Comparison of ENCODE assay signal across 13 cellular contexts in the genomic region with DNA sequence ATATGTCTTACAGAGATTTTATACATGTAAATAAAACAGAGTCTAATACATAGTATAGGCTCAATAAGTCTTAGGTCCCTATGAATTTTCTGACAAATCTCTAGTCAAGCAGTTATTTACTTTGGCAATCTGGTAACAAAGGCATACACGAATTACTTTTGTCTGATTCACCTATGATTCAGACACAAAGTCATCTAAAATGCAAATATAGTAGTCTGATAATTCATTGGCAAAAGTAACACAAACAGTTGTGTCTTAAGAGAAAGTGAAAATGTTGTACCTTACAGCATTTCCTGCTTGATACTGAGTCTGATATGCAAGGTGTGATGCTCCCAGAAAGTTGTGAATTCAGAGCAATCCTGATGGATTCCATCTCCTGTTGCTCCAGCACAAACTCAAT.
DNase-seq lines count a peak whose midpoint lies in the region; ATAC-seq, FAIRE-seq and TF ChIP-seq lines count a peak whose summit lies in the region.
"Had no signal": no experiment of that assay in that cellular context is flagged by ENCODE, and none has a peak within 500 bp of the region (broad histone marks: within the 10 kb centered on the region; RNA-seq: fewer than 3 reads in every experiment).

No MANE protein-coding gene starts in this region.

- H3K27me3 ChIP-seq in H9 (ENCODE audit: insufficient read depth, low read length) (no peaks in the 10 kb centered on the region), thyroid gland (no peaks in the 10 kb centered on the region)
- H3K27me3 ChIP-seq: cardiac muscle cell had no signal

- H3K9ac ChIP-seq in H9 (ENCODE audit: extremely low read depth, insufficient read length, low read length), result no peak overlapping the region

- TF ChIP-seq CTCF in A549 (IDR thresholded peaks at IDR 0.05), result no peak
- TF ChIP-seq CTCF in H9 (conservative IDR thresholded peaks at IDR 0.05), result no peak
- TF ChIP-seq CTCF in thyroid gland (IDR thresholded peaks at IDR 0.05), result no peak
- no peak for TF ChIP-seq CTCF in GM10266 (IDR thresholded peaks at IDR 0.05; ENCODE audit: control insufficient read depth, insufficient read depth, low read depth, missing control alignments)

- H4K20me1 ChIP-seq in H9 (ENCODE audit: control insufficient read depth, insufficient read depth, insufficient read length), result no peaks in the 10 kb centered on the region

- H3K79me1 ChIP-seq in H9 (ENCODE audit: insufficient read depth, low read depth, low read length, poor library complexity, severe bottlenecking), result no peaks in the 10 kb centered on the region

- H3K79me2 ChIP-seq in H9 (ENCODE audit: insufficient read depth, low read length), result no peaks in the 10 kb centered on the region

- no peak overlapping the region for H2BK20ac ChIP-seq in H9 (ENCODE audit: low read depth, low read length, poor library complexity, severe bottlenecking)

- POLR2A ChIA-PET in A549 (lab: Yijun Ruan, JAX), result no interaction called here

- intact Hi-C loops in thyroid gland (cut with DNase I), result no loop called here

- no peak overlapping the region for H2BK12ac ChIP-seq in H9 (ENCODE audit: insufficient read length, low read depth, low read length)

- H3K4me3 Mint-ChIP-seq in T-helper 17 cell, result peak overlapping the region; percentile 12
- no peak overlapping the region for H3K4me3 Mint-ChIP-seq in H9
- H3K4me3 Mint-ChIP-seq: GM23338 had no signal

- H3K27me3 Mint-ChIP-seq in T-helper 17 cell (no peaks in the 10 kb centered on the region), H9 (ENCODE audit: low read depth) (peaks cover 7% of the 10 kb centered on the region)

- no peak overlapping the region for H2AFZ ChIP-seq in H9 (ENCODE audit: low read length)

- no peak overlapping the region for H2BK15ac ChIP-seq in H9 (ENCODE audit: low read depth, low read length)

- no peak overlapping the region for H2BK120ac ChIP-seq in H9 (ENCODE audit: low read depth, low read length, poor library complexity, severe bottlenecking)

- H3K23ac ChIP-seq in H9 (ENCODE audit: insufficient read length, low read depth, low read length), result no peak overlapping the region

- ATAC-seq in A549, result no peak; a peak in 1 of 6 replicates
- no peak for ATAC-seq in T-helper 17 cell
- peak; percentile 23 for ATAC-seq in esophagus mucosa
- ATAC-seq in HG02678 (IDR thresholded peaks at IDR 0.05; ENCODE audit: unreplicated experiment), result no peak
- ATAC-seq: GM23338 had no signal

- no peaks in the 10 kb centered on the region for H3K23me2 ChIP-seq in H9 (ENCODE audit: insufficient read length, low read depth, low read length, poor library complexity, severe bottlenecking)

- no peak overlapping the region for H2BK5ac ChIP-seq in H9 (ENCODE audit: insufficient read length, low read length)

- 0% methylated on average over 1 of the region's 1 CpG for WGBS in A549 (ENCODE audit: missing lambda C conversion rate)
- WGBS in H9 (ENCODE audit: extremely low coverage, insufficient read length, low lambda C conversion rate), result no CpG with 5 or more reads among the region's 1 CpG
- WGBS in thyroid gland, 2 donors, result 72 to 74% methylated on average over 1 of the region's 1 CpG

- no peak overlapping the region for H3K18ac ChIP-seq in H9 (ENCODE audit: insufficient read length, low read depth, low read length)

- H3K4me3 ChIP-seq in A549, result no peak overlapping the region
- no peak overlapping the region for H3K4me3 ChIP-seq in thyroid gland (replicated peaks in 1 of 3)
- H3K4me3 ChIP-seq: cardiac muscle cell, GM23338, prostate gland had no signal

- no peak overlapping the region for H3K4ac ChIP-seq in H9 (ENCODE audit: low read depth, low read length)

- H3K27ac Mint-ChIP-seq in T-helper 17 cell, result no peak overlapping the region
- H3K27ac Mint-ChIP-seq in H9, result no peak overlapping the region
- H3K27ac Mint-ChIP-seq: GM23338 had no signal

- no peak overlapping the region for H3K14ac ChIP-seq in H9 (ENCODE audit: insufficient read depth, low read length)

- H4K8ac ChIP-seq in H9 (replicated peaks; ENCODE audit: insufficient read length, low read depth, low read length), result no peak overlapping the region

- H4K5ac ChIP-seq in H9 (ENCODE audit: insufficient read length, low read depth, low read length), result no peak overlapping the region

- H3K36me3 Mint-ChIP-seq in T-helper 17 cell (ENCODE audit: low read depth) (no peaks in the 10 kb centered on the region), H9 (ENCODE audit: insufficient read depth in 1 of 3, low read depth in 3 of 3) (no peaks in the 10 kb centered on the region)

- no peaks in the 10 kb centered on the region for H3K9me3 ChIP-seq in A549
- no peaks in the 10 kb centered on the region for H3K9me3 ChIP-seq in T-helper 17 cell (ENCODE audit: control insufficient read depth, low read length, poor library complexity, severe bottlenecking)
- no peaks in the 10 kb centered on the region for H3K9me3 ChIP-seq in H9 (ENCODE audit: control insufficient read depth, low read depth, low read length)
- H3K9me3 ChIP-seq in thyroid gland, result no peaks in the 10 kb centered on the region
- H3K9me3 ChIP-seq: prostate gland had no signal

- H4K91ac ChIP-seq in H9 (ENCODE audit: insufficient read length, low read depth, low read length), result no peak overlapping the region

- H3K27ac ChIP-seq in A549 (peak overlapping the region in 1 of 2 experiments; percentile 23; a peak in 1 of 6 replicates), H9 (ENCODE audit: insufficient read length, low read depth, low read length) (no peak overlapping the region), thyroid gland (no peak overlapping the region)
- H3K27ac ChIP-seq: cardiac muscle cell, prostate gland had no signal

- no peak overlapping the region for H3K56ac ChIP-seq in H9 (ENCODE audit: insufficient read length, low read depth, low read length)

- DNase-seq in A549 (ENCODE audit: low read depth in 1 of 2, low spot score in 1 of 2) (peak in 1 of 2 experiments; percentile 21), Daoy (ENCODE audit: low read depth) (peak; percentile 63), T-helper 17 cell (no peak), H9 (no peak), thyroid gland (no peak), GM10266 (ENCODE audit: extremely low spot score) (no peak)
- DNase-seq: NCI-H2081 treated with DMSO at 0.1 percent for 48 hours; stimulated activated naive CD4-positive, alpha-beta T cell had no signal

- H2AK5ac ChIP-seq in H9 (ENCODE audit: insufficient read length, low read length), result no peak overlapping the region

- no peak for TF ChIP-seq RAD21 in A549 (conservative IDR thresholded peaks at IDR 0.05 in 1 of 2, IDR thresholded peaks at IDR 0.05 in 1 of 2)

- H3K4me2 ChIP-seq in A549 (peak overlapping the region; percentile 42), H9 (ENCODE audit: insufficient read depth, insufficient read length, low read length) (no peak overlapping the region)
- H3K4me2 ChIP-seq: GM23338 had no signal

- no peak for FAIRE-seq in A549 (lab: Jason Lieb, UNC)

- H3K9me3 Mint-ChIP-seq in H9, result no peaks in the 10 kb centered on the region
- H3K9me3 Mint-ChIP-seq: GM23338 had no signal

- no peak for TF ChIP-seq EP300 in A549 (IDR thresholded peaks at IDR 0.05)

- no peak overlapping the region for H3T11ph ChIP-seq in H9 (ENCODE audit: low read length)

- H3K4me1 Mint-ChIP-seq in T-helper 17 cell, result peaks cover 13% of the 10 kb centered on the region
- H3K4me1 Mint-ChIP-seq in H9, result peaks cover 7 to 10% of the 10 kb centered on the region in 2 experiments

- CTCF ChIA-PET in A549 (lab: Yijun Ruan, JAX), result interaction anchor here (0.6 to 1.3 kb wide), 4 partner anchors 10 to 244 kb away, joined by 3 read pairs; no protein-coding TSS in a partner anchor

- peaks cover 16% of the 10 kb centered on the region; the same call in 2 of the 3 replicates for H3K4me1 ChIP-seq in A549
- H3K4me1 ChIP-seq in H9 (ENCODE audit: insufficient read depth, low read length), result no peaks in the 10 kb centered on the region
- H3K4me1 ChIP-seq in thyroid gland, result no peaks in the 10 kb centered on the region
- H3K4me1 ChIP-seq: prostate gland had no signal

- no peaks in the 10 kb centered on the region for H3K36me3 ChIP-seq in thyroid gland
- H3K36me3 ChIP-seq: cardiac muscle cell, prostate gland had no signal

- TF ChIP-seq POLR2A in A549 (IDR thresholded peaks at IDR 0.05; ENCODE audit: low read length) (no peak), thyroid gland (IDR thresholded peaks at IDR 0.05) (no peak)

TF ChIP-seq in A549, 52 proteins besides CTCF, POLR2A, EP300 and RAD21:
- TF ChIP-seq JUNB (IDR thresholded peaks at IDR 0.05) (peak; percentile 63), FOSL2 (IDR thresholded peaks at IDR 0.05) (peak; percentile 64; the same call in 1 of the 2 replicates), FOSL2 (CRISPR knock-in tag; IDR thresholded peaks at IDR 0.05) (peak; percentile 69), MYC (IDR thresholded peaks at IDR 0.05; ENCODE audit: borderline replicate concordance, low read length) (no peak), GATA3 (IDR thresholded peaks at IDR 0.05; ENCODE audit: borderline replicate concordance) (peak; percentile 46; the same call in 1 of the 2 replicates), FOXS1 (CRISPR knock-in tag; IDR thresholded peaks at IDR 0.05) (peak; percentile 68; the same call in 1 of the 2 replicates)
TF ChIP-seq in A549: peak in this region for 4.
